ENCODE assay signal across 1 cellular context in genomic region chr17:61815863-61816523, GRCh38.
TF ChIP-seq lines count a peak whose summit lies in the region.

No MANE protein-coding gene starts in this region.

TF ChIP-seq in SK-N-SH, 30 proteins besides CTCF, POLR2A, EP300 and RAD21 (continued from another document):
- TF ChIP-seq, protein P1, sequence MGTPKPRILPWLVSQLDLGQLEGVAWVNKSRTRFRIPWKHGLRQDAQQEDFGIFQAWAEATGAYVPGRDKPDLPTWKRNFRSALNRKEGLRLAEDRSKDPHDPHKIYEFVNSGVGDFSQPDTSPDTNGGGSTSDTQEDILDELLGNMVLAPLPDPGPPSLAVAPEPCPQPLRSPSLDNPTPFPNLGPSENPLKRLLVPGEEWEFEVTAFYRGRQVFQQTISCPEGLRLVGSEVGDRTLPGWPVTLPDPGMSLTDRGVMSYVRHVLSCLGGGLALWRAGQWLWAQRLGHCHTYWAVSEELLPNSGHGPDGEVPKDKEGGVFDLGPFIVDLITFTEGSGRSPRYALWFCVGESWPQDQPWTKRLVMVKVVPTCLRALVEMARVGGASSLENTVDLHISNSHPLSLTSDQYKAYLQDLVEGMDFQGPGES (IDR thresholded peaks at IDR 0.05; ENCODE audit: low read depth, low read length): no peak
- TF ChIP-seq TAF1 (IDR thresholded peaks at IDR 0.05; ENCODE audit: borderline replicate concordance, low read depth, low read length) (no peak), CHD2 (IDR thresholded peaks at IDR 0.05; ENCODE audit: low read length, partially characterized antibody) (no peak)
